In the genomic region with DNA sequence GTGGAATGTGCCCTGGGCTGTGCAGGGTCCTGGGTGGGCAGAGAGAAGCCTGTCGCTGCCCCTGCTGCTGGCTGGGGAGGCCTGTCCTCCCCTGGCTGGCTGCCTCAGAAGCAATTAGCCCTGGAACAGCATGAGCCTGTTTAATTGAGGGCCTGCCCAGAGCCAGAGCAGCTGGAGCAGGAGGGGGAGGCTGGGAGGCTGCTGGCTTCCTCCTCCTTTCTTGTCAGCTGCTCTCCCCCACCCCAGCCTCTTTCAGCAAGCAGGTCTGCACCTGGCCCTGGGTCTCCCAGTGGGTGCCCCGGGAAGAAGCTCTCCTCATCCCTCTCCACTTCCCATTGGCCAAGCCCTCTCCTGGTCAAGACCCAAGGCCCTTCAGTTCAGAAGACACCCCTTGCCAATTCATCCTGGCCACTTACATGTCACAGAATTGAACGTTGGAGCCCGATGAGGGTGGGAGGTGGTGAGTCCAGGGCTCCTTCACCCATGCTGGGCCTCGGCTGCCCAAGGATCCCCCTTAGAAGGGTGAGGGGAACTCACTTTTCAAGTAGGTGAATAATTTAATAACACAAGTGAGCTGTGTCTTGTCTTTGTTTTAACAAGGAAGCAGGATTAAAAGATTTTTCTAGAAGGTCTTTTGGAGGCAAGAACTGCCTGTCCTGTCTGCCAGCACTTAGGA, we compare ENCODE assay signal across 12 cellular contexts. TPM values are rescaled to one million over a fixed set of nuclear protein-coding genes. Genes with fewer than 3 reads are reported as not detected.
A peak's percentile ranks its signal among the peaks of the same experiment; 100 is the strongest.
DNase-seq lines count a peak whose midpoint lies in the region; ATAC-seq and TF ChIP-seq lines count a peak whose summit lies in the region.
"Had no signal": no experiment of that assay in that cellular context is flagged by ENCODE, and none has a peak within 500 bp of the region (broad histone marks: within the 10 kb centered on the region; RNA-seq: fewer than 3 reads in every experiment).

No MANE protein-coding gene starts in this region.

- H3K4me1 ChIP-seq in BLaER1: peaks cover 45% of the 10 kb centered on the region
- H3K4me1 ChIP-seq in lower lobe of right lung: peaks cover 5% of the 10 kb centered on the region

- H3K9me3 ChIP-seq in BLaER1 (no peaks in the 10 kb centered on the region), lower lobe of right lung (no peaks in the 10 kb centered on the region)

- no peak for TF ChIP-seq CTCF in lower lobe of right lung (IDR thresholded peaks at IDR 0.05)

- peaks cover 34% of the 10 kb centered on the region for H4K20me1 ChIP-seq in BLaER1

- DNase-seq in NCI-H1694 treated with DMSO at 0.1 percent for 48 hours (lab: John Stamatoyannopoulos, UW): peak; percentile 91
- no peak for DNase-seq in lower lobe of right lung
- DNase-seq in DMS53 (lab: John Stamatoyannopoulos, UW): no peak
- DNase-seq: CD4-positive, alpha-beta T cell; stimulated activated CD4-positive, alpha-beta T cell treated with anti-CD3 and anti-CD28 coated beads, Interleukin-4, amount 100 ng/mL, for 1 hour; T-helper 9 cell had no signal

- H3K27ac ChIP-seq in BLaER1 (no peak overlapping the region), lower lobe of right lung (peak overlapping the region; percentile 24)

- peak overlapping the region; percentile 27; the same call in 1 of the 2 replicates for H3K9ac ChIP-seq in BLaER1

- intact Hi-C loops in lower lobe of right lung (cut with DNase I): loop anchor here (10.0 kb wide), 1 partner anchor 88 kb away; a partner anchor contains a TSS

- H3K4me2 ChIP-seq in BLaER1: peak overlapping the region; percentile 22; the same call in 1 of the 2 replicates

- H3K27me3 ChIP-seq in BLaER1 (no peaks in the 10 kb centered on the region), lower lobe of right lung (ENCODE audit: low read depth) (no peaks in the 10 kb centered on the region)

- ATAC-seq in SK-N-SH treated with all-trans-retinoic acid at 6 μM for 48 hours: peak; percentile 11; the same call in 1 of the 3 replicates
- ATAC-seq in lower lobe of right lung: no peak
- no peak for ATAC-seq in GM21529 (IDR thresholded peaks at IDR 0.05; ENCODE audit: unreplicated experiment)
- ATAC-seq in GM19324 (IDR thresholded peaks at IDR 0.05; ENCODE audit: low FRiP score, unreplicated experiment): no peak
- no peak for ATAC-seq in HG02884 (IDR thresholded peaks at IDR 0.05; ENCODE audit: unreplicated experiment)
- ATAC-seq: esophagus mucosa had no signal

- H3K36me3 ChIP-seq in BLaER1 (peaks cover 48% of the 10 kb centered on the region), lower lobe of right lung (peaks cover 33% of the 10 kb centered on the region)

- H3K4me3 ChIP-seq in BLaER1 (no peak overlapping the region), lower lobe of right lung (no peak overlapping the region)

TF ChIP-seq in SK-N-SH treated with all-trans-retinoic acid at 6 μM for 48 hours, 23 proteins besides CTCF, POLR2A, EP300 and RAD21:
- no peak for TF ChIP-seq SNAI2 (CRISPR knock-in tag; IDR thresholded peaks at IDR 0.05)
- TF ChIP-seq ZNF70 (CRISPR knock-in tag; IDR thresholded peaks at IDR 0.05): peak; percentile 62; the same call in 1 of the 2 replicates
- TF ChIP-seq, protein P1, sequence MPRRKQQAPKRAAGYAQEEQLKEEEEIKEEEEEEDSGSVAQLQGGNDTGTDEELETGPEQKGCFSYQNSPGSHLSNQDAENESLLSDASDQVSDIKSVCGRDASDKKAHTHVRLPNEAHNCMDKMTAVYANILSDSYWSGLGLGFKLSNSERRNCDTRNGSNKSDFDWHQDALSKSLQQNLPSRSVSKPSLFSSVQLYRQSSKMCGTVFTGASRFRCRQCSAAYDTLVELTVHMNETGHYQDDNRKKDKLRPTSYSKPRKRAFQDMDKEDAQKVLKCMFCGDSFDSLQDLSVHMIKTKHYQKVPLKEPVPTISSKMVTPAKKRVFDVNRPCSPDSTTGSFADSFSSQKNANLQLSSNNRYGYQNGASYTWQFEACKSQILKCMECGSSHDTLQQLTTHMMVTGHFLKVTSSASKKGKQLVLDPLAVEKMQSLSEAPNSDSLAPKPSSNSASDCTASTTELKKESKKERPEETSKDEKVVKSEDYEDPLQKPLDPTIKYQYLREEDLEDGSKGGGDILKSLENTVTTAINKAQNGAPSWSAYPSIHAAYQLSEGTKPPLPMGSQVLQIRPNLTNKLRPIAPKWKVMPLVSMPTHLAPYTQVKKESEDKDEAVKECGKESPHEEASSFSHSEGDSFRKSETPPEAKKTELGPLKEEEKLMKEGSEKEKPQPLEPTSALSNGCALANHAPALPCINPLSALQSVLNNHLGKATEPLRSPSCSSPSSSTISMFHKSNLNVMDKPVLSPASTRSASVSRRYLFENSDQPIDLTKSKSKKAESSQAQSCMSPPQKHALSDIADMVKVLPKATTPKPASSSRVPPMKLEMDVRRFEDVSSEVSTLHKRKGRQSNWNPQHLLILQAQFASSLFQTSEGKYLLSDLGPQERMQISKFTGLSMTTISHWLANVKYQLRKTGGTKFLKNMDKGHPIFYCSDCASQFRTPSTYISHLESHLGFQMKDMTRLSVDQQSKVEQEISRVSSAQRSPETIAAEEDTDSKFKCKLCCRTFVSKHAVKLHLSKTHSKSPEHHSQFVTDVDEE (CRISPR knock-in tag; IDR thresholded peaks at IDR 0.05): peak; percentile 78; the same call in 1 of the 2 replicates
- 0 out of 2 replicates have a peak, but pooled peaks have one; percentile 19 for TF ChIP-seq GLIS3 (CRISPR knock-in tag; IDR thresholded peaks at IDR 0.05)
- TF ChIP-seq ISL1 (CRISPR knock-in tag; IDR thresholded peaks at IDR 0.05): peak; percentile 67
- peak; percentile 74; the same call in 1 of the 2 replicates for TF ChIP-seq TCF4 (CRISPR knock-in tag; IDR thresholded peaks at IDR 0.05; ENCODE audit: borderline replicate concordance)
- TF ChIP-seq ZFP3 (CRISPR knock-in tag; IDR thresholded peaks at IDR 0.05): no peak

RNA-seq across cellular contexts. Expression of a gene that starts 13.2 kb away (rescaled TPM):
- total RNA-seq in lower lobe of right lung: 55.9 TPM

RNA-seq across cellular contexts. Expression of a gene that starts 13.4 kb away (rescaled TPM):
- total RNA-seq in lower lobe of right lung: not detected
- total RNA-seq: CD4-positive, alpha-beta T cell; esophagus mucosa had no signal

RNA-seq across cellular contexts. Expression of a gene that starts 23.1 kb away (rescaled TPM):
- 15.7 TPM for total RNA-seq in lower lobe of right lung

RNA-seq across cellular contexts. Expression of a gene that starts 35.0 kb away (rescaled TPM):
- 35.7 TPM for total RNA-seq in lower lobe of right lung

RNA-seq across cellular contexts. Expression of a gene that starts 54.8 kb away (rescaled TPM):
- not detected for total RNA-seq in lower lobe of right lung
- total RNA-seq: esophagus mucosa had no signal
